Comparison of ENCODE assay signal across 22 cellular contexts in the genomic region with DNA sequence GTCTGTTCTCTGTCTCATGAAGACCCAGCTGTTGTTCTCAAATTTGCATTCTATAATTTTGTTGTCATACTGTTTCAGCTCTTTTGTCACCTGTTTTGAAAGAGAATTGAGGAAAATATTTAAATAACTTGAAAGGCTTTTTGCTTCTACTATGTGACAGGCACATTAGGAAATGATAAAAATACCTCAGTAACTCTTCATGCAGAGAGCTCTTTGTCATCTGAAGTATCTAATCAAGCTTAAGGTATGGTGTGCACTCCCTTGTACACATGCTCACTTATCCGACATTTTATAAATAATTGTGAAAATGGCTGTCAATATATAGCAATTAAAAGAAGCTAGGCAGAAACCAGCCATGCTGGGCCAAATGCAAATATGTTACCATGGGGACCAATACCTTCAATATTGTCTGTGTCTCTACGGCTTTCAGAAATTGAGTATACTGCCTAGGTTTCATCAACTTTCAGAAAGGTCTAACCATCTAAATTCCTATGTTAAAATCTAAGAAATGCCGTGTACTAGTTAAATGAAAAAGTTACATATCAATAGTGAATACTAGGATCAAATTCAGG.
DNase-seq lines count a peak whose midpoint lies in the region; ATAC-seq and TF ChIP-seq lines count a peak whose summit lies in the region.
"Had no signal": no experiment of that assay in that cellular context is flagged by ENCODE, and none has a peak within 500 bp of the region (broad histone marks: within the 10 kb centered on the region; RNA-seq: fewer than 3 reads in every experiment).

No MANE protein-coding gene starts in this region.

- peaks cover 27 to 44% of the 10 kb centered on the region in 2 donors for H3K36me3 Mint-ChIP-seq in stimulated activated naive B cell treated with anti-CD40 and anti-IgM and Interleukin-4, amounts not matched to agents 10 μg/mL and 1 μg/mL and 100 μg/mL, for 72 hours

- H3K4me3 Mint-ChIP-seq in stimulated activated naive B cell treated with anti-CD40 and anti-IgM and Interleukin-4, amounts not matched to agents 10 μg/mL and 1 μg/mL and 100 μg/mL, for 72 hours: no peak overlapping the region
- H3K4me3 Mint-ChIP-seq: CD4-positive, alpha-beta T cell; GM23338 had no signal

- H3K4me1 ChIP-seq in OCI-LY7 (ENCODE audit: insufficient read depth, low read length, poor library complexity, severe bottlenecking): peaks cover 97% of the 10 kb centered on the region
- no peaks in the 10 kb centered on the region for H3K4me1 ChIP-seq in lower lobe of right lung
- H3K4me1 ChIP-seq: BLaER1, SJCRH30 had no signal

- POLR2A ChIA-PET in OCI-LY7 (lab: Charles Lee): interaction anchor here (0.5 to 5.6 kb wide), 30 partner anchors 8 to 743 kb away, joined by 3 to 55 read pairs (median 6); partner anchors contain the start of genes CNR1 and RNGTT

- no peaks in the 10 kb centered on the region for H3K27me3 Mint-ChIP-seq in stimulated activated naive B cell treated with anti-CD40 and anti-IgM and Interleukin-4, amounts not matched to agents 10 μg/mL and 1 μg/mL and 100 μg/mL, for 72 hours
- H3K27me3 Mint-ChIP-seq: CD4-positive, alpha-beta T cell had no signal

- no TSS peak for BruUV-seq in OCI-LY7 (replicated peaks; lab: Mats Ljungman, UMichigan)

- intact Hi-C loops in OCI-LY7 (cut with micrococcal nuclease; ENCODE audit: unreplicated experiment) (loop anchor here (1.0 to 10.0 kb wide), 7 partner anchors 168 to 857 kb away; partner anchors contain the start of gene PNRC1), lower lobe of right lung (cut with DNase I) (no loop called here)

- TF ChIP-seq CTCF in GM12865 (IDR thresholded peaks at IDR 0.05; ENCODE audit: insufficient read depth, low read depth, low read length, missing control alignments): no peak
- TF ChIP-seq CTCF in OCI-LY7 (conservative IDR thresholded peaks at IDR 0.05; ENCODE audit: low read length): no peak
- TF ChIP-seq CTCF in lower lobe of right lung (IDR thresholded peaks at IDR 0.05): no peak

- H3K36me3 ChIP-seq in OCI-LY7 (ENCODE audit: insufficient read depth, low read length): peaks cover 38% of the 10 kb centered on the region
- no peaks in the 10 kb centered on the region for H3K36me3 ChIP-seq in lower lobe of right lung

- ATAC-seq in HG03342 (IDR thresholded peaks at IDR 0.05; ENCODE audit: unreplicated experiment): peak; percentile 34
- no peak for ATAC-seq in stimulated activated naive B cell treated with anti-CD40 and anti-IgM and Interleukin-4, amounts not matched to agents 10 μg/mL and 1 μg/mL and 100 μg/mL, for 72 hours (replicated peaks)
- no peak for ATAC-seq in GM18511 (IDR thresholded peaks at IDR 0.05; ENCODE audit: unreplicated experiment)
- ATAC-seq in lower lobe of right lung: no peak
- ATAC-seq: GM23338 had no signal

- no peaks in the 10 kb centered on the region for H3K27me3 ChIP-seq in lower lobe of right lung (ENCODE audit: low read depth)
- H3K27me3 ChIP-seq: BLaER1, SJCRH30 had no signal

- H3K9me2 ChIP-seq in OCI-LY7 (ENCODE audit: insufficient read depth, low read length): no peaks in the 10 kb centered on the region

- H3K4me3 ChIP-seq in GM12865 (ENCODE audit: low read depth, low read length) (no peak overlapping the region), OCI-LY7 (ENCODE audit: low read depth, low read length, poor library complexity, severe bottlenecking) (peak overlapping the region; percentile 63), lower lobe of right lung (no peak overlapping the region)
- H3K4me3 ChIP-seq: BLaER1, GM23338, SJCRH30 had no signal

- H3K9me3 Mint-ChIP-seq in stimulated activated naive B cell treated with anti-CD40 and anti-IgM and Interleukin-4, amounts not matched to agents 10 μg/mL and 1 μg/mL and 100 μg/mL, for 72 hours: peaks cover 3 to 7% of the 10 kb centered on the region in 2 donors
- H3K9me3 Mint-ChIP-seq: GM23338 had no signal

- no peaks in the 10 kb centered on the region for H4K20me1 ChIP-seq in OCI-LY7 (ENCODE audit: insufficient read depth, low read length)
- H4K20me1 ChIP-seq: BLaER1 had no signal

- H2AFZ ChIP-seq in OCI-LY7 (ENCODE audit: low read length): no peak overlapping the region; the same call in 1 of the 2 replicates
- H2AFZ ChIP-seq: GM23338 had no signal

- CTCF ChIA-PET in OCI-LY7 (lab: Charles Lee; ENCODE audit: unreplicated experiment): interaction anchor here (1.2 to 1.5 kb wide), 2 partner anchors 9 to 14 kb away, joined by 3 to 4 read pairs; no protein-coding TSS in a partner anchor

- H3K9me3 ChIP-seq in OCI-LY7 (ENCODE audit: low read length): peaks cover 31% of the 10 kb centered on the region; the same call in 1 of the 2 replicates
- H3K9me3 ChIP-seq in lower lobe of right lung: no peaks in the 10 kb centered on the region
- H3K9me3 ChIP-seq: BLaER1, SJCRH30 had no signal

- H3K79me2 ChIP-seq in OCI-LY7 (ENCODE audit: insufficient read depth, low read depth, low read length): peaks cover 47% of the 10 kb centered on the region; the same call in 1 of the 2 replicates

- H3K27ac ChIP-seq in OCI-LY7 (ENCODE audit: low read depth, low read length, poor library complexity, severe bottlenecking) (peak overlapping the region; percentile 95), lower lobe of right lung (no peak overlapping the region)
- H3K27ac ChIP-seq: BLaER1, SJCRH30 had no signal

- DNase-seq in GM12865 (ENCODE audit: low read depth) (peak; percentile 29), OCI-LY7 (ENCODE audit: low spot score) (peak; percentile 82), lower lobe of right lung (no peak), NCI-H748 (lab: John Stamatoyannopoulos, UW; ENCODE audit: unreplicated experiment) (no peak)
- DNase-seq in stimulated activated naive B cell treated with anti-CD40 and anti-IgM and Interleukin-4, amounts not matched to agents 10 μg/mL and 1 μg/mL and 100 μg/mL, for 72 hours: no peak
- DNase-seq: CD4-positive, alpha-beta T cell; COR-L47; DMS79; HCEC 1CT; Kasumi-1; NCI-H1092; NCI-H1436; NCI-H187 treated with DMSO at 0.1 percent for 48 hours; NCI-H2107; NCI-H774; OCI-M1; SJCRH30; T-helper 1 cell had no signal

- H3K4me1 Mint-ChIP-seq in stimulated activated naive B cell treated with anti-CD40 and anti-IgM and Interleukin-4, amounts not matched to agents 10 μg/mL and 1 μg/mL and 100 μg/mL, for 72 hours: peaks cover 19 to 49% of the 10 kb centered on the region in 2 donors
- H3K4me1 Mint-ChIP-seq: GM23338 had no signal

- peak overlapping the region; percentile 75 for H3K4me2 ChIP-seq in OCI-LY7 (ENCODE audit: low read length)
- H3K4me2 ChIP-seq: BLaER1, GM23338 had no signal

- H3K27ac Mint-ChIP-seq in stimulated activated naive B cell treated with anti-CD40 and anti-IgM and Interleukin-4, amounts not matched to agents 10 μg/mL and 1 μg/mL and 100 μg/mL, for 72 hours: peak overlapping the region; percentile 56
- H3K27ac Mint-ChIP-seq: CD4-positive, alpha-beta T cell; GM23338 had no signal

Comparison
In these comparisons a context has a peak if more than half of its experiments do, and no peak if none do; other contexts are left out.
1. DNase-seq: peak in GM12865 (single experiment) and OCI-LY7 (single experiment); none in stimulated activated naive B cell treated with anti-CD40 and anti-IgM and Interleukin-4, amounts not matched to agents 10 μg/mL and 1 μg/mL and 100 μg/mL, for 72 hours (single experiment), lower lobe of right lung (single experiment) and NCI-H748 (single experiment).